In genomic region chr15:74375303-74375693, GRCh38 we compare ENCODE assay signal across 9 cellular contexts. TPM values are rescaled to one million over a fixed set of nuclear protein-coding genes. Genes with fewer than 3 reads are reported as not detected.
DNase-seq lines count a peak whose midpoint lies in the region; ATAC-seq and TF ChIP-seq lines count a peak whose summit lies in the region.
"Had no signal": no experiment of that assay in that cellular context is flagged by ENCODE, and none has a peak within 500 bp of the region (broad histone marks: within the 10 kb centered on the region; RNA-seq: fewer than 3 reads in every experiment).

No MANE protein-coding gene starts in this region.

- intact Hi-C loops in dorsolateral prefrontal cortex (cut with DNase I): loop anchor here (2.0 to 10.0 kb wide), 4 partner anchors 114 to 580 kb away; partner anchors contain the start of gene RPP25 (in 1 of the 2)
- intact Hi-C loops in lower leg skin (cut with DNase I; ENCODE audit: low total_unique reads): loop anchor here (10.0 kb wide), 1 partner anchor 120 kb away; no protein-coding TSS in a partner anchor

- DNase-seq in COR-L47 (lab: John Stamatoyannopoulos, UW) (peak; percentile 75), HS-5 (ENCODE audit: low read depth) (peak; percentile 42), NCI-H774 (lab: John Stamatoyannopoulos, UW) (peak; percentile 56), dorsolateral prefrontal cortex (peak; percentile 70 to 90 (median 82)), lower leg skin (ENCODE audit: low spot score in 2 of 2) (peak; percentile 83 to 96)
- DNase-seq in activated CD4-positive, alpha-beta T cell treated with anti-CD3 and anti-CD28 coated beads, Interleukin-2, amount 50 U/mL, for 24 hours (ENCODE audit: low read depth in 1 of 2, low spot score in 1 of 2): peak; percentile 59 to 85
- DNase-seq in stimulated activated CD8-positive, alpha-beta memory T cell treated with anti-CD3 and anti-CD28 coated beads, Interleukin-15, amount 100 ng/mL, for 1 hour (ENCODE audit: low read depth): peak; percentile 79

- H3K27ac ChIP-seq in dorsolateral prefrontal cortex: no peak overlapping the region

- 11% methylated on average over 9 of the region's 9 CpGs for WGBS in lower leg skin, 2 donors

- H3K4me3 ChIP-seq in dorsolateral prefrontal cortex (peak overlapping the region in 11 of 59 donors; percentile 6 to 85 (median 75)), lower leg skin (ENCODE audit: low read depth, poor library complexity, severe bottlenecking) (no peak overlapping the region)

- TF ChIP-seq POLR2A in lower leg skin (IDR thresholded peaks at IDR 0.05): no peak

- no peaks in the 10 kb centered on the region for H3K27me3 ChIP-seq in dorsolateral prefrontal cortex

- no peak for ATAC-seq in HG03439 (IDR thresholded peaks at IDR 0.05; ENCODE audit: unreplicated experiment)

- TF ChIP-seq CTCF in dorsolateral prefrontal cortex (IDR thresholded peaks at IDR 0.05 in 54 of 56, conservative IDR thresholded peaks at IDR 0.05 in 2 of 56; ENCODE audit: low read depth in 1 of 56, partially characterized antibody in 56 of 56) (peak; percentile 65 to 92 (median 87)), lower leg skin (IDR thresholded peaks at IDR 0.05) (peak in 1 of 3 donors; percentile 45)

RNA-seq across cellular contexts. Expression of gene CYP11A1, which starts 7.9 kb away (rescaled TPM):
- 1 to 10 TPM in 106 of 120 experiments, under 1 TPM in 14; 0.37 to 5.5 (median 2.0) TPM for total RNA-seq in dorsolateral prefrontal cortex
- total RNA-seq in lower leg skin: under 1 TPM in 3 of 4 donors, not detected in 1; 0.34 to 0.75 (median 0.49) TPM
- total RNA-seq: T-helper 2 cell treated with Interferon-gamma antibody and Interleukin-4, amounts not matched to agents 100 ng/mL and 5 ng/mL, for 36 hours had no signal

RNA-seq across cellular contexts. Expression of gene SEMA7A, which starts 58.5 kb away (rescaled TPM):
- 100 to 1,000 TPM in 2 of 120 experiments, 10 to 100 TPM in 118; 34.1 to 116 (median 63.6) TPM for total RNA-seq in dorsolateral prefrontal cortex
- 10 to 100 TPM; 16.7 to 30.5 (median 20.5) TPM for total RNA-seq in lower leg skin
